In the genomic region with DNA sequence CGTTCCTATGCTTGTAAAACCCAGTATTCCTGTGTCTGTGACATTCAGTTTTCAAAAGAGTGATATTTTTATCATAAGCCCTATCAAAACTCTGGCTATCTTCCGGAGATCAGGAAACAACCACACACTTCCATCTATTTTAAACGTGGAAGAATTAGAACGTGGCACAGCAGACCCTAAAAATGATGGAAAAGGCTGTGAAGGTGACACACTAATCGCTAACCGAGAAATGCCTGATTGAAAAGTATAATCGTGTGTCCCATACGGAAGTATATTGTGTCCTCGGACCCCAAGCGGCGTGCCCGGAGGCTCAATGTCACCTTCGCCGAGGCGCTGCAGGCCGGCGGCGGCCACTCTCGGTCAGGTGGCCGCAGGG, we compare ENCODE assay signal across 8 cellular contexts. TPM values are rescaled to one million over a fixed set of nuclear protein-coding genes. Genes with fewer than 3 reads are reported as not detected.
DNase-seq lines count a peak whose midpoint lies in the region; ATAC-seq, FAIRE-seq and TF ChIP-seq lines count a peak whose summit lies in the region.

No MANE protein-coding gene starts in this region.

- peaks cover 38% of the 10 kb centered on the region for H3K4me1 ChIP-seq in CD4-positive, alpha-beta memory T cell (ENCODE audit: insufficient read depth, low read length)
- H3K4me1 ChIP-seq in HepG2 (ENCODE audit: insufficient read depth, low read length) (peaks cover 59% of the 10 kb centered on the region), tibial nerve (peaks cover 0 to 38% (median 9%) of the 10 kb centered on the region in 4 donors)

- H3K9me3 Mint-ChIP-seq in CD4-positive, alpha-beta memory T cell, result no peaks in the 10 kb centered on the region

- peak overlapping the region; percentile 88 to 95 (median 94) for H3K4me3 Mint-ChIP-seq in CD4-positive, alpha-beta memory T cell

- peaks cover 40% of the 10 kb centered on the region for H3K79me2 ChIP-seq in HepG2 (ENCODE audit: insufficient read depth, low read length)

- H3K27me3 ChIP-seq in CD4-positive, alpha-beta memory T cell (ENCODE audit: insufficient read depth, low read length), result no peaks in the 10 kb centered on the region
- no peaks in the 10 kb centered on the region; a peak in 2 of 5 replicates for H3K27me3 ChIP-seq in HepG2 (ENCODE audit: control insufficient read depth in 1 of 2, insufficient read depth in 2 of 2, low read length in 2 of 2)
- H3K27me3 ChIP-seq in tibial nerve, result no peaks in the 10 kb centered on the region

- TF ChIP-seq POLR2A in HepG2 (IDR thresholded peaks at IDR 0.05; ENCODE audit: insufficient read depth in 1 of 2, low read depth in 2 of 2, low read length in 2 of 2) (no peak), tibial nerve (IDR thresholded peaks at IDR 0.05) (no peak)

- POLR2A ChIA-PET in CD4-positive, alpha-beta memory T cell (lab: Charles Lee; ENCODE audit: partially characterized antibody), result interaction anchor here (1.0 to 2.3 kb wide), 17 partner anchors 13 to 322 kb away, joined by 3 to 17 read pairs (median 5); a partner anchor contains a TSS
- POLR2A ChIA-PET in HepG2 (lab: Yijun Ruan, JAX), result interaction anchor here (1.0 to 1.2 kb wide), 6 partner anchors 13 to 86 kb away, joined by 3 to 16 read pairs (median 6); a partner anchor contains a TSS

- peaks cover 23 to 45% (median 29%) of the 10 kb centered on the region in 4 donors for H3K4me1 Mint-ChIP-seq in CD4-positive, alpha-beta memory T cell

- peaks cover 15% of the 10 kb centered on the region for H4K20me1 ChIP-seq in HepG2 (ENCODE audit: insufficient read depth, low read length)

- DNase-seq in CD4-positive, alpha-beta memory T cell, result no peak
- no peak for DNase-seq in Jurkat, Clone E6-1 (ENCODE audit: low read depth, low spot score)
- no peak for DNase-seq in astrocyte of the spinal cord (ENCODE audit: low read depth, low spot score)
- DNase-seq in HepG2 (ENCODE audit: low spot score), result no peak
- no peak for DNase-seq in tibial nerve (ENCODE audit: low spot score in 2 of 2)
- DNase-seq in HuH-7 (ENCODE audit: low spot score), result no peak
- no peak for DNase-seq in dedifferentiated amniotic fluid mesenchymal stem cell (ENCODE audit: extremely low spot score)

- H2AFZ ChIP-seq in HepG2 (ENCODE audit: low read length), result no peak overlapping the region

- CTCF ChIA-PET in CD4-positive, alpha-beta memory T cell (lab: Charles Lee; ENCODE audit: partially characterized antibody), result interaction anchor here (1.7 to 2.0 kb wide), 2 partner anchors 14 to 149 kb away, joined by 6 read pairs; no protein-coding TSS in a partner anchor
- CTCF ChIA-PET in HepG2 (lab: Yijun Ruan, JAX; ENCODE audit: low intra/inter-chr PET ratio, low total read pairs), result no interaction called here

- peak overlapping the region; percentile 93 for H3K9ac ChIP-seq in HepG2 (ENCODE audit: insufficient read depth, low read depth, low read length)

- H3K27me3 Mint-ChIP-seq in CD4-positive, alpha-beta memory T cell, result no peaks in the 10 kb centered on the region

- H3K4me2 ChIP-seq in HepG2 (ENCODE audit: low read depth, low read length), result peak overlapping the region; percentile 75

- in situ Hi-C loops in astrocyte of the spinal cord (cut with HindIII; ENCODE audit: low sequenced_read_pairs), result no loop called here
- in situ Hi-C loops in HepG2 (cut with HindIII; ENCODE audit: extremely low pct_ligation_motif_present, low pct_unique_long_range_greater_than_20kb), result no loop called here

- peak overlapping the region; percentile 79 for H3K27ac ChIP-seq in CD4-positive, alpha-beta memory T cell (ENCODE audit: low read depth, low read length)
- H3K27ac ChIP-seq in HepG2 (ENCODE audit: extremely low read length, insufficient read depth, low read length) (peak overlapping the region; percentile 98), tibial nerve (peak overlapping the region; percentile 68 to 96 (median 90))

- WGBS in HepG2 (ENCODE audit: low lambda C conversion rate), result 0% methylated on average over 20 of the region's 20 CpGs
- 0 to 1% methylated on average over 16 to 20 of the region's 20 CpGs for WGBS in tibial nerve, 2 donors

- H3K36me3 ChIP-seq in CD4-positive, alpha-beta memory T cell (ENCODE audit: insufficient read depth, low read length), result no peaks in the 10 kb centered on the region
- peaks cover 0 to 5% of the 10 kb centered on the region in 2 experiments; a peak in 1 of 5 replicates for H3K36me3 ChIP-seq in HepG2 (replicated peaks in 1 of 2; ENCODE audit: control insufficient read depth in 1 of 2, insufficient read depth in 2 of 2, low read length in 2 of 2)
- H3K36me3 ChIP-seq in tibial nerve, result no peaks in the 10 kb centered on the region

- H3K4me3 ChIP-seq in CD4-positive, alpha-beta memory T cell (ENCODE audit: low read length in 2 of 2), result peak overlapping the region; percentile 41 to 96
- peak overlapping the region; percentile 65 for H3K4me3 ChIP-seq in Jurkat, Clone E6-1 (ENCODE audit: low read length)
- peak overlapping the region; percentile 71 for H3K4me3 ChIP-seq in astrocyte of the spinal cord (ENCODE audit: low read depth, low read length)
- peak overlapping the region; percentile 70 to 86 (median 72) for H3K4me3 ChIP-seq in HepG2 (replicated peaks in 1 of 3; ENCODE audit: insufficient read depth in 1 of 3, low read depth in 2 of 3, low read length in 3 of 3)
- H3K4me3 ChIP-seq in tibial nerve, result peak overlapping the region; percentile 58 to 99 (median 92)

- TSS peak; percentile 87 for BruUV-seq in HepG2 (replicated peaks; lab: Mats Ljungman, UMichigan)

- TF ChIP-seq CTCF in astrocyte of the spinal cord (IDR thresholded peaks at IDR 0.05; ENCODE audit: low read depth, low read length), result no peak
- no peak; the same call in 1 of the 2 replicates for TF ChIP-seq CTCF in HepG2 (CRISPR knock-in tag; IDR thresholded peaks at IDR 0.05)
- no peak for TF ChIP-seq CTCF in tibial nerve (IDR thresholded peaks at IDR 0.05)

- TF ChIP-seq RAD21 in HepG2 (CRISPR knock-in tag; IDR thresholded peaks at IDR 0.05), result no peak

- no peak for ATAC-seq in HepG2
- ATAC-seq in HG02973 (IDR thresholded peaks at IDR 0.05; ENCODE audit: unreplicated experiment), result no peak

- no peak for FAIRE-seq in HepG2 (lab: Jason Lieb, UNC)

- peaks cover 0 to 11% of the 10 kb centered on the region in 2 donors for H3K36me3 Mint-ChIP-seq in CD4-positive, alpha-beta memory T cell

- TF ChIP-seq EP300 in HepG2 (IDR thresholded peaks at IDR 0.05; ENCODE audit: low read depth in 2 of 2, low read length in 2 of 2), result no peak
- TF ChIP-seq EP300 in HepG2 (CRISPR knock-in tag; IDR thresholded peaks at IDR 0.05; ENCODE audit: borderline replicate concordance), result no peak
- TF ChIP-seq EP300 in tibial nerve (IDR thresholded peaks at IDR 0.05), result no peak

- H3K27ac Mint-ChIP-seq in CD4-positive, alpha-beta memory T cell, result peak overlapping the region; percentile 81 to 89 (median 86)

- H3K9me3 ChIP-seq in CD4-positive, alpha-beta memory T cell (ENCODE audit: control insufficient read depth in 1 of 2, low read length in 2 of 2), result no peaks in the 10 kb centered on the region
- H3K9me3 ChIP-seq in HepG2 (ENCODE audit: low read length) (no peaks in the 10 kb centered on the region), tibial nerve (no peaks in the 10 kb centered on the region)

- intact Hi-C loops in CD4-positive, alpha-beta memory T cell (cut with micrococcal nuclease), result loop anchor here (5.0 kb wide), 3 partner anchors 45 to 515 kb away; a partner anchor contains a TSS
- intact Hi-C loops in HepG2 (cut with micrococcal nuclease; ENCODE audit: unreplicated experiment), result loop anchor here (1.0 kb wide), 1 partner anchor 120 kb away; no protein-coding TSS in a partner anchor

RNA-seq across cellular contexts. Expression of a gene that starts 0.7 kb away (rescaled TPM):
- 10 to 100 TPM; 66.8 to 74.4 TPM for total RNA-seq in CD4-positive, alpha-beta memory T cell
- polyA plus RNA-seq in CD4-positive, alpha-beta memory T cell, result 100 to 1,000 TPM; 331 to 336 TPM
- polyA plus RNA-seq in Jurkat, Clone E6-1 (2012; ENCODE audit: insufficient read depth, insufficient read length), result 551 TPM
- 217 and 218 TPM in 2 replicates for total RNA-seq in HepG2 (2016; rRNA removed; fragmentation: Illumina TruSeq; extraction: Trizol)
- 117 and 120 TPM in 2 replicates for total RNA-seq in HepG2 (2016; cell fraction: cytosol; rRNA removed; fragmentation: Illumina TruSeq; extraction: Trizol; ENCODE audit: low read depth)
- total RNA-seq in HepG2 (2016; cell fraction: insoluble cytoplasmic fraction; rRNA removed; fragmentation: Illumina TruSeq; extraction: Trizol), result 207 and 224 TPM in 2 replicates
- total RNA-seq in HepG2 (2016; cell fraction: membrane; rRNA removed; fragmentation: Illumina TruSeq; extraction: Trizol), result 128 and 130 TPM in 2 replicates
- total RNA-seq in HepG2 (2016; cell fraction: nucleus; rRNA removed; fragmentation: Illumina TruSeq; extraction: Trizol), result 98.7 and 101 TPM in 2 replicates
- 132 and 158 TPM in 2 replicates for polyA plus RNA-seq in HepG2 (2011; rRNA removed)
- 156 and 163 TPM in 2 replicates for polyA plus RNA-seq in HepG2 (2011; cell fraction: cytosol; rRNA removed)
- 70.3 and 75.2 TPM in 2 replicates for polyA plus RNA-seq in HepG2 (2011; cell fraction: nucleus; rRNA removed)
- 264 and 279 TPM in 2 replicates for polyA plus RNA-seq in HepG2 (2012)
- 273 and 293 TPM in 2 replicates for polyA plus RNA-seq in HepG2 (2016; cell fraction: cytosol; fragmentation: Illumina TruSeq; extraction: Trizol; ENCODE audit: low read depth)
- 379 and 384 TPM in 2 replicates for polyA plus RNA-seq in HepG2 (2016; cell fraction: insoluble cytoplasmic fraction; fragmentation: Illumina TruSeq; extraction: Trizol; ENCODE audit: low read depth)
- polyA plus RNA-seq in HepG2 (2016; cell fraction: membrane; fragmentation: Illumina TruSeq; extraction: Trizol; ENCODE audit: low read depth), result 251 and 264 TPM in 2 replicates
- polyA plus RNA-seq in HepG2 (2016; cell fraction: nucleus; fragmentation: Illumina TruSeq; extraction: Trizol; ENCODE audit: insufficient read depth, low read depth), result 250 and 258 TPM in 2 replicates
- 21.4 and 51.3 TPM in 2 replicates for polyA minus RNA-seq in HepG2 (2011; rRNA and poly(A)+ RNA removed; ENCODE audit: low replicate concordance)
- polyA minus RNA-seq in HepG2 (2011; cell fraction: cytosol; rRNA and poly(A)+ RNA removed), result 76.2 and 81.5 TPM in 2 replicates
- 23.3 and 29.7 TPM in 2 replicates for polyA minus RNA-seq in HepG2 (2011; cell fraction: nucleus; rRNA and poly(A)+ RNA removed)
- total RNA-seq in tibial nerve, result 10 to 100 TPM; 27.8 to 51.3 (median 32.1) TPM

RNA-seq across cellular contexts. Expression of a gene that starts 19.4 kb away (rescaled TPM):
- 1 to 10 TPM; 2.6 to 2.8 TPM for total RNA-seq in CD4-positive, alpha-beta memory T cell
- 1 to 10 TPM; 2.6 to 2.8 TPM for polyA plus RNA-seq in CD4-positive, alpha-beta memory T cell
- 2.8 TPM for polyA plus RNA-seq in Jurkat, Clone E6-1 (2012; ENCODE audit: insufficient read depth, insufficient read length)
- total RNA-seq in HepG2 (2016; rRNA removed; fragmentation: Illumina TruSeq; extraction: Trizol), result 0.08 and 0.11 TPM in 2 replicates
- total RNA-seq in HepG2 (2016; cell fraction: cytosol; rRNA removed; fragmentation: Illumina TruSeq; extraction: Trizol; ENCODE audit: low read depth), result not detected in 2 replicates
- 0.09 and 0.16 TPM in 2 replicates for total RNA-seq in HepG2 (2016; cell fraction: insoluble cytoplasmic fraction; rRNA removed; fragmentation: Illumina TruSeq; extraction: Trizol)
- 0.12 and 0.14 TPM in 2 replicates for total RNA-seq in HepG2 (2016; cell fraction: membrane; rRNA removed; fragmentation: Illumina TruSeq; extraction: Trizol)
- not detected in 2 replicates for total RNA-seq in HepG2 (2016; cell fraction: nucleus; rRNA removed; fragmentation: Illumina TruSeq; extraction: Trizol)
- polyA plus RNA-seq in HepG2 (2011; rRNA removed), result 0.04 and 0.05 TPM in 2 replicates
- 0.09 and 0.12 TPM in 2 replicates for polyA plus RNA-seq in HepG2 (2011; cell fraction: cytosol; rRNA removed)
- polyA plus RNA-seq in HepG2 (2011; cell fraction: nucleus; rRNA removed), result 0.07 and 0.11 TPM in 2 replicates
- 0.07 TPM in 1 of 2 replicates, not detected in the other for polyA plus RNA-seq in HepG2 (2012)
- polyA plus RNA-seq in HepG2 (2016; cell fraction: cytosol; fragmentation: Illumina TruSeq; extraction: Trizol; ENCODE audit: low read depth), result 0.08 TPM in 1 of 2 replicates, not detected in the other
- 0.08 TPM in 1 of 2 replicates, not detected in the other for polyA plus RNA-seq in HepG2 (2016; cell fraction: insoluble cytoplasmic fraction; fragmentation: Illumina TruSeq; extraction: Trizol; ENCODE audit: low read depth)
- polyA plus RNA-seq in HepG2 (2016; cell fraction: membrane; fragmentation: Illumina TruSeq; extraction: Trizol; ENCODE audit: low read depth), result 0.08 TPM in 1 of 2 replicates, not detected in the other
- polyA plus RNA-seq in HepG2 (2016; cell fraction: nucleus; fragmentation: Illumina TruSeq; extraction: Trizol; ENCODE audit: insufficient read depth, low read depth), result 0.15 TPM in 2 replicates
- 0.22 and 25.9 TPM in 2 replicates for polyA minus RNA-seq in HepG2 (2011; rRNA and poly(A)+ RNA removed; ENCODE audit: low replicate concordance)
- polyA minus RNA-seq in HepG2 (2011; cell fraction: cytosol; rRNA and poly(A)+ RNA removed), result 0.30 and 0.62 TPM in 2 replicates
- 0.25 and 0.26 TPM in 2 replicates for polyA minus RNA-seq in HepG2 (2011; cell fraction: nucleus; rRNA and poly(A)+ RNA removed)
- 10 to 100 TPM; 10.1 to 15.9 (median 13.0) TPM for total RNA-seq in tibial nerve

RNA-seq across cellular contexts. Expression of a gene that starts 30.6 kb away (rescaled TPM):
- 100 to 1,000 TPM; 101 to 117 TPM for total RNA-seq in CD4-positive, alpha-beta memory T cell
- polyA plus RNA-seq in CD4-positive, alpha-beta memory T cell, result 10 to 100 TPM; 17.4 to 26.1 TPM
- polyA plus RNA-seq in Jurkat, Clone E6-1 (2012; ENCODE audit: insufficient read depth, insufficient read length), result 5.2 TPM
- 18.0 and 36.6 TPM in 2 replicates for total RNA-seq in HepG2 (2016; rRNA removed; fragmentation: Illumina TruSeq; extraction: Trizol)
- 14.9 and 16.5 TPM in 2 replicates for total RNA-seq in HepG2 (2016; cell fraction: cytosol; rRNA removed; fragmentation: Illumina TruSeq; extraction: Trizol; ENCODE audit: low read depth)
- total RNA-seq in HepG2 (2016; cell fraction: insoluble cytoplasmic fraction; rRNA removed; fragmentation: Illumina TruSeq; extraction: Trizol), result 26.3 and 28.5 TPM in 2 replicates
- total RNA-seq in HepG2 (2016; cell fraction: membrane; rRNA removed; fragmentation: Illumina TruSeq; extraction: Trizol), result 34.0 and 34.5 TPM in 2 replicates
- 36.5 and 50.4 TPM in 2 replicates for total RNA-seq in HepG2 (2016; cell fraction: nucleus; rRNA removed; fragmentation: Illumina TruSeq; extraction: Trizol)
- polyA plus RNA-seq in HepG2 (2011; rRNA removed), result 50.2 and 52.3 TPM in 2 replicates
- 28.4 and 30.8 TPM in 2 replicates for polyA plus RNA-seq in HepG2 (2011; cell fraction: cytosol; rRNA removed)
- polyA plus RNA-seq in HepG2 (2011; cell fraction: nucleus; rRNA removed), result 176 and 185 TPM in 2 replicates
- polyA plus RNA-seq in HepG2 (2012), result 21.6 and 28.8 TPM in 2 replicates
- polyA plus RNA-seq in HepG2 (2016; cell fraction: cytosol; fragmentation: Illumina TruSeq; extraction: Trizol; ENCODE audit: low read depth), result 9.6 and 12.3 TPM in 2 replicates
- polyA plus RNA-seq in HepG2 (2016; cell fraction: insoluble cytoplasmic fraction; fragmentation: Illumina TruSeq; extraction: Trizol; ENCODE audit: low read depth), result 16.8 and 18.6 TPM in 2 replicates
- polyA plus RNA-seq in HepG2 (2016; cell fraction: membrane; fragmentation: Illumina TruSeq; extraction: Trizol; ENCODE audit: low read depth), result 21.3 and 21.8 TPM in 2 replicates
- polyA plus RNA-seq in HepG2 (2016; cell fraction: nucleus; fragmentation: Illumina TruSeq; extraction: Trizol; ENCODE audit: insufficient read depth, low read depth), result 53.3 TPM in 2 replicates
- polyA minus RNA-seq in HepG2 (2011; rRNA and poly(A)+ RNA removed; ENCODE audit: low replicate concordance), result 48.2 and 65.5 TPM in 2 replicates
- 9.3 and 14.4 TPM in 2 replicates for polyA minus RNA-seq in HepG2 (2011; cell fraction: cytosol; rRNA and poly(A)+ RNA removed)
- polyA minus RNA-seq in HepG2 (2011; cell fraction: nucleus; rRNA and poly(A)+ RNA removed), result 30.9 and 39.9 TPM in 2 replicates
- 10 to 100 TPM; 59.4 to 84.6 (median 80.7) TPM for total RNA-seq in tibial nerve

RNA-seq across cellular contexts. Expression of a gene that starts 47.4 kb away (rescaled TPM):
- 10 to 100 TPM; 70.4 to 73.1 TPM for total RNA-seq in CD4-positive, alpha-beta memory T cell
- polyA plus RNA-seq in CD4-positive, alpha-beta memory T cell, result 10 to 100 TPM; 63.0 to 66.2 TPM
- 61.2 TPM for polyA plus RNA-seq in Jurkat, Clone E6-1 (2012; ENCODE audit: insufficient read depth, insufficient read length)
- total RNA-seq in HepG2 (2016; rRNA removed; fragmentation: Illumina TruSeq; extraction: Trizol), result 36.9 and 49.7 TPM in 2 replicates
- 14.9 and 19.2 TPM in 2 replicates for total RNA-seq in HepG2 (2016; cell fraction: cytosol; rRNA removed; fragmentation: Illumina TruSeq; extraction: Trizol; ENCODE audit: low read depth)
- total RNA-seq in HepG2 (2016; cell fraction: insoluble cytoplasmic fraction; rRNA removed; fragmentation: Illumina TruSeq; extraction: Trizol), result 41.4 and 51.3 TPM in 2 replicates
- 19.0 and 24.4 TPM in 2 replicates for total RNA-seq in HepG2 (2016; cell fraction: membrane; rRNA removed; fragmentation: Illumina TruSeq; extraction: Trizol)
- total RNA-seq in HepG2 (2016; cell fraction: nucleus; rRNA removed; fragmentation: Illumina TruSeq; extraction: Trizol), result 19.5 and 27.2 TPM in 2 replicates
- polyA plus RNA-seq in HepG2 (2011; rRNA removed), result 63.5 and 66.7 TPM in 2 replicates
- polyA plus RNA-seq in HepG2 (2011; cell fraction: cytosol; rRNA removed), result 68.2 and 75.7 TPM in 2 replicates
- 79.4 and 82.3 TPM in 2 replicates for polyA plus RNA-seq in HepG2 (2011; cell fraction: nucleus; rRNA removed)
- polyA plus RNA-seq in HepG2 (2012), result 35.5 and 45.4 TPM in 2 replicates
- 11.8 and 13.8 TPM in 2 replicates for polyA plus RNA-seq in HepG2 (2016; cell fraction: cytosol; fragmentation: Illumina TruSeq; extraction: Trizol; ENCODE audit: low read depth)
- 52.7 and 54.7 TPM in 2 replicates for polyA plus RNA-seq in HepG2 (2016; cell fraction: insoluble cytoplasmic fraction; fragmentation: Illumina TruSeq; extraction: Trizol; ENCODE audit: low read depth)
- 18.4 and 18.9 TPM in 2 replicates for polyA plus RNA-seq in HepG2 (2016; cell fraction: membrane; fragmentation: Illumina TruSeq; extraction: Trizol; ENCODE audit: low read depth)
- polyA plus RNA-seq in HepG2 (2016; cell fraction: nucleus; fragmentation: Illumina TruSeq; extraction: Trizol; ENCODE audit: insufficient read depth, low read depth), result 25.9 and 30.1 TPM in 2 replicates
- 129 and 146 TPM in 2 replicates for polyA minus RNA-seq in HepG2 (2011; rRNA and poly(A)+ RNA removed; ENCODE audit: low replicate concordance)
- polyA minus RNA-seq in HepG2 (2011; cell fraction: cytosol; rRNA and poly(A)+ RNA removed), result 28.5 and 36.3 TPM in 2 replicates
- polyA minus RNA-seq in HepG2 (2011; cell fraction: nucleus; rRNA and poly(A)+ RNA removed), result 54.8 and 73.8 TPM in 2 replicates
- 10 to 100 TPM; 42.4 to 79.3 (median 60.8) TPM for total RNA-seq in tibial nerve

RNA-seq across cellular contexts. Expression of a gene that starts 58.1 kb away (rescaled TPM):
- under 1 TPM; 0.26 to 0.33 TPM for total RNA-seq in CD4-positive, alpha-beta memory T cell
- polyA plus RNA-seq in CD4-positive, alpha-beta memory T cell, result under 1 TPM in 1 of 2 donors, not detected in 1; 0.15 TPM
- polyA plus RNA-seq in Jurkat, Clone E6-1 (2012; ENCODE audit: insufficient read depth, insufficient read length), result 11.7 TPM
- total RNA-seq in HepG2 (2016; rRNA removed; fragmentation: Illumina TruSeq; extraction: Trizol) (31.1 and 34.3 TPM in 2 replicates), tibial nerve (10 to 100 TPM in 2 of 4 donors, 1 to 10 TPM in 2; 1.5 to 14.1 (median 8.8) TPM)
- total RNA-seq in HepG2 (2016; cell fraction: cytosol; rRNA removed; fragmentation: Illumina TruSeq; extraction: Trizol; ENCODE audit: low read depth), result 18.1 and 20.2 TPM in 2 replicates
- 28.9 and 30.0 TPM in 2 replicates for total RNA-seq in HepG2 (2016; cell fraction: insoluble cytoplasmic fraction; rRNA removed; fragmentation: Illumina TruSeq; extraction: Trizol)
- total RNA-seq in HepG2 (2016; cell fraction: membrane; rRNA removed; fragmentation: Illumina TruSeq; extraction: Trizol), result 51.8 and 60.3 TPM in 2 replicates
- total RNA-seq in HepG2 (2016; cell fraction: nucleus; rRNA removed; fragmentation: Illumina TruSeq; extraction: Trizol), result 18.6 and 23.6 TPM in 2 replicates
- polyA plus RNA-seq in HepG2 (2011; rRNA removed), result 49.0 and 58.1 TPM in 2 replicates
- polyA plus RNA-seq in HepG2 (2011; cell fraction: cytosol; rRNA removed), result 46.5 and 47.4 TPM in 2 replicates
- polyA plus RNA-seq in HepG2 (2011; cell fraction: nucleus; rRNA removed), result 39.9 and 45.6 TPM in 2 replicates
- polyA plus RNA-seq in HepG2 (2012), result 23.3 and 23.6 TPM in 2 replicates
- polyA plus RNA-seq in HepG2 (2016; cell fraction: cytosol; fragmentation: Illumina TruSeq; extraction: Trizol; ENCODE audit: low read depth), result 30.8 and 37.6 TPM in 2 replicates
- polyA plus RNA-seq in HepG2 (2016; cell fraction: insoluble cytoplasmic fraction; fragmentation: Illumina TruSeq; extraction: Trizol; ENCODE audit: low read depth), result 43.3 and 47.6 TPM in 2 replicates
- polyA plus RNA-seq in HepG2 (2016; cell fraction: membrane; fragmentation: Illumina TruSeq; extraction: Trizol; ENCODE audit: low read depth), result 77.2 and 78.4 TPM in 2 replicates
- polyA plus RNA-seq in HepG2 (2016; cell fraction: nucleus; fragmentation: Illumina TruSeq; extraction: Trizol; ENCODE audit: insufficient read depth, low read depth), result 46.8 and 52.7 TPM in 2 replicates
- 10.5 and 79.6 TPM in 2 replicates for polyA minus RNA-seq in HepG2 (2011; rRNA and poly(A)+ RNA removed; ENCODE audit: low replicate concordance)
- 15.0 and 19.5 TPM in 2 replicates for polyA minus RNA-seq in HepG2 (2011; cell fraction: cytosol; rRNA and poly(A)+ RNA removed)
- 7.2 and 10.4 TPM in 2 replicates for polyA minus RNA-seq in HepG2 (2011; cell fraction: nucleus; rRNA and poly(A)+ RNA removed)
